Comparison of ENCODE assay signal across 8 cellular contexts in the genomic region with DNA sequence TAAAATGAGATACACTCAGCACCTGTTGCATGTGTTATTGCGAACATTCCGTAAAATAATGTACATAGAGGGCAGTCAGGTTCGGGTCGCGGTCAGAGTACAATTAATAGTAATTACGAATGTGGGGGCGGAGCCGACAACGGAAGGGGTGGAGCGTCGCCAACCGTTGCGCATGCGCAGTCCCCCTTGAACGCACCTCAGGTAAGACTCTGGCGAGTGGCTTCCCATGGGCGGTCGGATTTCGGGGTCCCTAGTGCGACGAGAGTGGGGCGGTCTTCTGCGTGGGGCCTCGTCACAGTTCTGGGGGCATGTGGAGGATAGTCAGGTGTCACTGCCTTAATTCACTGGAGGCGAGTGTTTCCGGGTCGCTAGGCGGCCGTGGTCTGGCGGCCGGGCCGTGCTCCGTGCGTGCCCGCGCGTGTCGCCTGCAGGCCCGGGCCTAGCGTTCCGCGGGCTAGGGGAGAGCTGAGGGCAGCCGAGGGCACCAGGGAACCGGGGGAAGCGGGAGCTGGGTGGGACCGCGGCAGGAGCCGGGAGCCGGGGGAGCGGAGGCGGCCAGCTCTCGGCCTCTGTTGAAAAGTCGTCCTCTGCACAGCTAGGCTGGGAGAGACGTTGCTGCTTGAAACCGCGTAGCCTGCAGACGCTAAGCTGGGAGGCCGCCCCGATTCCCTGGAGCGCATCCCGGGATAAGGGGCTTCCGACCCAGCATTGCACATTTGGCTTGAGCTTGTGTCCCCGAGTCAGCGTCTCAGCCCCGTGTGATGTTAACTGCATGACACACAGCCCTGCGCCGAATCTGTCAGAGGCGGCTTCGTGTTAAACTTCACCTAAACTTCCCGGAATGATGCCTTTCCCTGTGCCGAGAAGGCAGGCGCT.
DNase-seq lines count a peak whose midpoint lies in the region; ATAC-seq and TF ChIP-seq lines count a peak whose summit lies in the region.

Gene CEBPZOS, plus strand, starts transcription at position 177 of the 876 bp plus-strand sequence. CDS start 3,209 bp downstream, outside the sequence.

- ATAC-seq in GM19023 (IDR thresholded peaks at IDR 0.05; ENCODE audit: unreplicated experiment) (peak; percentile 81), HG03280 (IDR thresholded peaks at IDR 0.05; ENCODE audit: unreplicated experiment) (peak; percentile 77)

- peak within 1 kb of the TSS; percentile 68 for H3K27ac ChIP-seq in caudate nucleus (ENCODE audit: low read depth, low read length)

- peak; percentile 21 for DNase-seq in AG09309 (ENCODE audit: low read depth)
- DNase-seq in NCI-H345 treated with DMSO at 0.1 percent for 48 hours (lab: John Stamatoyannopoulos, UW; ENCODE audit: unreplicated experiment), result peak; percentile 75
- peak; percentile 76 to 84 (median 80) for DNase-seq in activated CD4-positive, CD25-positive, alpha-beta regulatory T cell (lab: John Stamatoyannopoulos, UW)
- peak in 60 of 61 donors; percentile 12 to 89 (median 76) for DNase-seq in caudate nucleus (lab: John Stamatoyannopoulos, UW)
- DNase-seq in islet precursor cell, result peak; percentile 69
- peak; percentile 75 to 87 (median 82) for DNase-seq in stimulated activated CD4-positive, alpha-beta T cell treated with anti-CD3 and anti-CD28 coated beads, Interleukin-1b, Interleukin-23, amount 100 ng/mL, for 24 hours (ENCODE audit: low read depth in 4 of 4, low spot score in 1 of 4)

- TF ChIP-seq CTCF in AG09309 (IDR thresholded peaks at IDR 0.05; ENCODE audit: control insufficient read depth, insufficient read depth, low read depth, low read length, missing control alignments), result no peak

- peak within 1 kb of the TSS; percentile 81 for H3K4me3 ChIP-seq in AG09309 (ENCODE audit: control insufficient read depth, low read depth, low read length)

Comparison
In these comparisons a context has a peak if more than half of its experiments do, and no peak if none do; other contexts are left out.
1. Peak in every context shown above with its lines: DNase-seq, ATAC-seq, H3K4me3 ChIP-seq and H3K27ac ChIP-seq.
2. DNase-seq: peak in every context shown above with its lines; median percentile 82 in stimulated activated CD4-positive, alpha-beta T cell treated with anti-CD3 and anti-CD28 coated beads, Interleukin-1b, Interleukin-23, amount 100 ng/mL, for 24 hours; 80 in activated CD4-positive, CD25-positive, alpha-beta regulatory T cell; 76 in caudate nucleus; 75 in NCI-H345 treated with DMSO at 0.1 percent for 48 hours; 69 in islet precursor cell; 21 in AG09309.